Comparison of ENCODE assay signal across 7 cellular contexts in genomic region chr3:71087109-71088018, GRCh38.
DNase-seq lines count a peak whose midpoint lies in the region; ATAC-seq and TF ChIP-seq lines count a peak whose summit lies in the region.

No MANE protein-coding gene starts in this region.

- peak overlapping the region; percentile 36 to 72 (median 52) for H3K27ac ChIP-seq in right lobe of liver

- TF ChIP-seq CTCF in right lobe of liver (IDR thresholded peaks at IDR 0.05) (no peak), nephron progenitor cell (IDR thresholded peaks at IDR 0.05) (no peak)

- ATAC-seq in GM19328 (IDR thresholded peaks at IDR 0.05; ENCODE audit: unreplicated experiment) (peak; percentile 95), HG02981 (IDR thresholded peaks at IDR 0.05; ENCODE audit: unreplicated experiment) (peak; percentile 85), right lobe of liver (peak; percentile 45 to 61 (median 53))

- peak overlapping the region; percentile 62 for H3K4me3 Mint-ChIP-seq in activated CD4-positive, alpha-beta T cell treated with anti-CD3 and anti-CD28 coated beads, Interleukin-2, amount 10 ng/mL, durations not matched to agents 24 days and 14 days
- no peak overlapping the region for H3K4me3 Mint-ChIP-seq in nephron progenitor cell

- H3K27ac Mint-ChIP-seq in activated CD4-positive, alpha-beta T cell treated with anti-CD3 and anti-CD28 coated beads, Interleukin-2, amount 10 ng/mL, durations not matched to agents 24 days and 14 days, result peak overlapping the region; percentile 91
- no peak overlapping the region for H3K27ac Mint-ChIP-seq in nephron progenitor cell

- H3K36me3 ChIP-seq in right lobe of liver, result no peaks in the 10 kb centered on the region

- no peak for TF ChIP-seq POLR2A in right lobe of liver (IDR thresholded peaks at IDR 0.05)

- intact Hi-C loops in activated CD4-positive, alpha-beta T cell treated with anti-CD3 and anti-CD28 coated beads, Interleukin-2, amount 10 ng/mL, durations not matched to agents 24 days and 14 days (cut with micrococcal nuclease), result loop anchor here (1.0 to 5.0 kb wide), 11 partner anchors 14 to 497 kb away; no protein-coding TSS in a partner anchor
- intact Hi-C loops in right lobe of liver (cut with DNase I), result no loop called here

- H3K4me1 Mint-ChIP-seq in activated CD4-positive, alpha-beta T cell treated with anti-CD3 and anti-CD28 coated beads, Interleukin-2, amount 10 ng/mL, durations not matched to agents 24 days and 14 days, result peaks cover 70% of the 10 kb centered on the region
- H3K4me1 Mint-ChIP-seq in nephron progenitor cell, result peaks cover 17% of the 10 kb centered on the region

- H3K4me1 ChIP-seq in right lobe of liver, result peaks cover 0 to 41% (median 11%) of the 10 kb centered on the region in 4 donors

- no peaks in the 10 kb centered on the region for H3K9me3 ChIP-seq in right lobe of liver

- peaks cover 7% of the 10 kb centered on the region for H3K9me3 Mint-ChIP-seq in activated CD4-positive, alpha-beta T cell treated with anti-CD3 and anti-CD28 coated beads, Interleukin-2, amount 10 ng/mL, durations not matched to agents 24 days and 14 days
- peaks cover 3% of the 10 kb centered on the region for H3K9me3 Mint-ChIP-seq in nephron progenitor cell

- H3K27me3 Mint-ChIP-seq in activated CD4-positive, alpha-beta T cell treated with anti-CD3 and anti-CD28 coated beads, Interleukin-2, amount 10 ng/mL, durations not matched to agents 24 days and 14 days, result no peaks in the 10 kb centered on the region
- no peaks in the 10 kb centered on the region for H3K27me3 Mint-ChIP-seq in nephron progenitor cell (ENCODE audit: low read depth, poor library complexity)

- peaks cover 49% of the 10 kb centered on the region for H3K36me3 Mint-ChIP-seq in activated CD4-positive, alpha-beta T cell treated with anti-CD3 and anti-CD28 coated beads, Interleukin-2, amount 10 ng/mL, durations not matched to agents 24 days and 14 days (ENCODE audit: low read depth)
- H3K36me3 Mint-ChIP-seq in nephron progenitor cell (ENCODE audit: low read depth), result peaks cover 44% of the 10 kb centered on the region

- H3K27me3 ChIP-seq in right lobe of liver, result no peaks in the 10 kb centered on the region

- H3K4me3 ChIP-seq in right lobe of liver, result no peak overlapping the region

- WGBS in right lobe of liver (ENCODE audit: insufficient coverage, low coverage, low lambda C conversion rate, missing lambda C conversion rate), result 46% methylated on average over 9 of the region's 9 CpGs

- DNase-seq in activated CD4-positive, alpha-beta T cell treated with anti-CD3 and anti-CD28 coated beads, Interleukin-2, amount 10 ng/mL, durations not matched to agents 24 days and 14 days, result peak; percentile 83
- DNase-seq in right lobe of liver (no peak), nephron progenitor cell (no peak), NCI-H1105 treated with DMSO at 0.1 percent for 48 hours (lab: John Stamatoyannopoulos, UW) (no peak)
- DNase-seq in stimulated activated CD8-positive, alpha-beta memory T cell treated with anti-CD3 and anti-CD28 coated beads, Interleukin-4, amount 100 ng/mL, for 48 hours, result no peak
